In the genomic region with DNA sequence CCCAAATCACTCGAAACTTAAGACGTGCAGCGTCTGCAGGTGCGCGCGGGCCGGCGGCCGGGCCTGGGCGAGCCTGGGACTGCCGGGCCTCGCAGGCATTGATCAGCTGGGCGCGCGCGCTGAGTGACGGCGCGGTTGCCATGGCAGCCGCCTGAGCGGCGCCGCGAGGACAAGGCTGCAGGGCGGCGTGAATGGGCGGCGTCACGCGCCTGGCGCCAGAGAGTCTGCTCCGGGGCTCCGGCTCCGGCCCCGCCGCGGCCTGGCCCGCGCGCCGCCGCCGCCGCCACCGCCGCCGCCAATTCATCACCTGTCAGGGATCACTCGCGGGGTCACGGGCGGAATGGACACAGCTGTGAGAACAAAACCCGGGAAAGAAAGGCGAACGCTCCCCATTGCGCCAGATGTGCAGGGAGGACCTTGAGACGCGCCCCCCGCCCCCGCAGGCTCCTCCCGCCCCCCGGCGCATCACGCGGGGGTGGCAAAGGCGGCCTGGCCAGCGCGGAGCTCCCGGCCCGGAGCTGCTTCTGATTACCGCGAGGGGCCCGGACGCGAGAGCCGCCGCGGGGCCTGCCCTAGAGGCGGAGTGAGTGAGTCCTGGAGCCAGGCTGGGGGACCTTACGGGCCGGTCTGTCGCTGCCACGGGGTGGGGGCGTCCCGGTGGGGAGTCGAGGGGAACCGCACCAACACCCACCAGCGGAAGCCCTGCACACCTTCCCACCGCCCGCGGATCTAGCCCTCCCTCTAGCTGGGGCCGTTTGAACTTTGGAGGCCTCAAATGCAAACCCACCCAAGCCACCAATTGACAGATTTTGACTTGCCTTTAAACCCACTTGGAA, we compare ENCODE assay signal across 1 cellular context.
A peak's percentile ranks its signal among the peaks of the same experiment; 100 is the strongest.
TF ChIP-seq lines count a peak whose summit lies in the region.

No MANE protein-coding gene starts in this region.

TF ChIP-seq in HepG2, 621 proteins besides CTCF, POLR2A, EP300 and RAD21 (continued from another document and continues in another):
- TF ChIP-seq ZBTB38 (CRISPR knock-in tag; IDR thresholded peaks at IDR 0.05) (no peak), ATF1 (CRISPR knock-in tag; IDR thresholded peaks at IDR 0.05) (no peak), ZNF317 (CRISPR knock-in tag; IDR thresholded peaks at IDR 0.05) (no peak), ZKSCAN8 (CRISPR knock-in tag; IDR thresholded peaks at IDR 0.05; ENCODE audit: borderline replicate concordance) (no peak), ETV6 (CRISPR knock-in tag; conservative IDR thresholded peaks at IDR 0.05) (no peak), WIZ (CRISPR knock-in tag; IDR thresholded peaks at IDR 0.05) (no peak; the same call in 1 of the 2 replicates), ARNTL (CRISPR knock-in tag; IDR thresholded peaks at IDR 0.05) (peak; percentile 27; the same call in 1 of the 2 replicates), RBM22 (optimal IDR thresholded peaks at IDR 0.05; ENCODE audit: low read length) (peak; percentile 38), RNF2 (conservative IDR thresholded peaks at IDR 0.05; ENCODE audit: low read depth) (no peak), MXI1 (IDR thresholded peaks at IDR 0.05; ENCODE audit: borderline replicate concordance, low read depth, low read length) (peak; percentile 98; the same call in 2 of the 3 replicates), ADNP (CRISPR knock-in tag; IDR thresholded peaks at IDR 0.05) (no peak), RXRA (CRISPR knock-in tag; IDR thresholded peaks at IDR 0.05) (peak; percentile 48), ZNF577 (CRISPR knock-in tag; IDR thresholded peaks at IDR 0.05; ENCODE audit: borderline replicate concordance, low read depth) (no peak), PLRG1 (conservative IDR thresholded peaks at IDR 0.05) (no peak), GFI1 (CRISPR knock-in tag; IDR thresholded peaks at IDR 0.05; ENCODE audit: borderline replicate concordance) (no peak), SP4 (CRISPR knock-in tag; IDR thresholded peaks at IDR 0.05) (peak; percentile 17; the same call in 1 of the 2 replicates), ZNF660 (CRISPR knock-in tag; IDR thresholded peaks at IDR 0.05; ENCODE audit: borderline replicate concordance, low read depth) (no peak), HNRNPK (IDR thresholded peaks at IDR 0.05; ENCODE audit: low read depth, low read length, poor library complexity, severe bottlenecking) (peak; percentile 95), ZNF891 (CRISPR knock-in tag; IDR thresholded peaks at IDR 0.05) (peak; percentile 78; the same call in 1 of the 2 replicates), RBAK (CRISPR knock-in tag; IDR thresholded peaks at IDR 0.05) (no peak), ZNF772 (CRISPR knock-in tag; IDR thresholded peaks at IDR 0.05) (peak; percentile 45; the same call in 1 of the 2 replicates)
- TF ChIP-seq, protein P1, sequence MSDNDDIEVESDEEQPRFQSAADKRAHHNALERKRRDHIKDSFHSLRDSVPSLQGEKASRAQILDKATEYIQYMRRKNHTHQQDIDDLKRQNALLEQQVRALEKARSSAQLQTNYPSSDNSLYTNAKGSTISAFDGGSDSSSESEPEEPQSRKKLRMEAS (IDR thresholded peaks at IDR 0.05) = peak; percentile 84
- TF ChIP-seq, protein P2, sequence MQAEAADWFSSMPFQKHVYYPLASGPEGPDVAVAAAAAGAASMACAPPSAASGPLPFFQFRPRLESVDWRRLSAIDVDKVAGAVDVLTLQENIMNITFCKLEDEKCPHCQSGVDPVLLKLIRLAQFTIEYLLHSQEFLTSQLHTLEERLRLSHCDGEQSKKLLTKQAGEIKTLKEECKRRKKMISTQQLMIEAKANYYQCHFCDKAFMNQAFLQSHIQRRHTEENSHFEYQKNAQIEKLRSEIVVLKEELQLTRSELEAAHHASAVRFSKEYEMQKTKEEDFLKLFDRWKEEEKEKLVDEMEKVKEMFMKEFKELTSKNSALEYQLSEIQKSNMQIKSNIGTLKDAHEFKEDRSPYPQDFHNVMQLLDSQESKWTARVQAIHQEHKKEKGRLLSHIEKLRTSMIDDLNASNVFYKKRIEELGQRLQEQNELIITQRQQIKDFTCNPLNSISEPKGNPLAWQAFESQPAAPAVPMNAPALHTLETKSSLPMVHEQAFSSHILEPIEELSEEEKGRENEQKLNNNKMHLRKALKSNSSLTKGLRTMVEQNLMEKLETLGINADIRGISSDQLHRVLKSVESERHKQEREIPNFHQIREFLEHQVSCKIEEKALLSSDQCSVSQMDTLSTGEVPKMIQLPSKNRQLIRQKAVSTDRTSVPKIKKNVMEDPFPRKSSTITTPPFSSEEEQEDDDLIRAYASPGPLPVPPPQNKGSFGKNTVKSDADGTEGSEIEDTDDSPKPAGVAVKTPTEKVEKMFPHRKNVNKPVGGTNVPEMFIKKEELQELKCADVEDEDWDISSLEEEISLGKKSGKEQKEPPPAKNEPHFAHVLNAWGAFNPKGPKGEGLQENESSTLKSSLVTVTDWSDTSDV (CRISPR knock-in tag; IDR thresholded peaks at IDR 0.05) = no peak; the same call in 1 of the 2 replicates
- TF ChIP-seq, protein P3, sequence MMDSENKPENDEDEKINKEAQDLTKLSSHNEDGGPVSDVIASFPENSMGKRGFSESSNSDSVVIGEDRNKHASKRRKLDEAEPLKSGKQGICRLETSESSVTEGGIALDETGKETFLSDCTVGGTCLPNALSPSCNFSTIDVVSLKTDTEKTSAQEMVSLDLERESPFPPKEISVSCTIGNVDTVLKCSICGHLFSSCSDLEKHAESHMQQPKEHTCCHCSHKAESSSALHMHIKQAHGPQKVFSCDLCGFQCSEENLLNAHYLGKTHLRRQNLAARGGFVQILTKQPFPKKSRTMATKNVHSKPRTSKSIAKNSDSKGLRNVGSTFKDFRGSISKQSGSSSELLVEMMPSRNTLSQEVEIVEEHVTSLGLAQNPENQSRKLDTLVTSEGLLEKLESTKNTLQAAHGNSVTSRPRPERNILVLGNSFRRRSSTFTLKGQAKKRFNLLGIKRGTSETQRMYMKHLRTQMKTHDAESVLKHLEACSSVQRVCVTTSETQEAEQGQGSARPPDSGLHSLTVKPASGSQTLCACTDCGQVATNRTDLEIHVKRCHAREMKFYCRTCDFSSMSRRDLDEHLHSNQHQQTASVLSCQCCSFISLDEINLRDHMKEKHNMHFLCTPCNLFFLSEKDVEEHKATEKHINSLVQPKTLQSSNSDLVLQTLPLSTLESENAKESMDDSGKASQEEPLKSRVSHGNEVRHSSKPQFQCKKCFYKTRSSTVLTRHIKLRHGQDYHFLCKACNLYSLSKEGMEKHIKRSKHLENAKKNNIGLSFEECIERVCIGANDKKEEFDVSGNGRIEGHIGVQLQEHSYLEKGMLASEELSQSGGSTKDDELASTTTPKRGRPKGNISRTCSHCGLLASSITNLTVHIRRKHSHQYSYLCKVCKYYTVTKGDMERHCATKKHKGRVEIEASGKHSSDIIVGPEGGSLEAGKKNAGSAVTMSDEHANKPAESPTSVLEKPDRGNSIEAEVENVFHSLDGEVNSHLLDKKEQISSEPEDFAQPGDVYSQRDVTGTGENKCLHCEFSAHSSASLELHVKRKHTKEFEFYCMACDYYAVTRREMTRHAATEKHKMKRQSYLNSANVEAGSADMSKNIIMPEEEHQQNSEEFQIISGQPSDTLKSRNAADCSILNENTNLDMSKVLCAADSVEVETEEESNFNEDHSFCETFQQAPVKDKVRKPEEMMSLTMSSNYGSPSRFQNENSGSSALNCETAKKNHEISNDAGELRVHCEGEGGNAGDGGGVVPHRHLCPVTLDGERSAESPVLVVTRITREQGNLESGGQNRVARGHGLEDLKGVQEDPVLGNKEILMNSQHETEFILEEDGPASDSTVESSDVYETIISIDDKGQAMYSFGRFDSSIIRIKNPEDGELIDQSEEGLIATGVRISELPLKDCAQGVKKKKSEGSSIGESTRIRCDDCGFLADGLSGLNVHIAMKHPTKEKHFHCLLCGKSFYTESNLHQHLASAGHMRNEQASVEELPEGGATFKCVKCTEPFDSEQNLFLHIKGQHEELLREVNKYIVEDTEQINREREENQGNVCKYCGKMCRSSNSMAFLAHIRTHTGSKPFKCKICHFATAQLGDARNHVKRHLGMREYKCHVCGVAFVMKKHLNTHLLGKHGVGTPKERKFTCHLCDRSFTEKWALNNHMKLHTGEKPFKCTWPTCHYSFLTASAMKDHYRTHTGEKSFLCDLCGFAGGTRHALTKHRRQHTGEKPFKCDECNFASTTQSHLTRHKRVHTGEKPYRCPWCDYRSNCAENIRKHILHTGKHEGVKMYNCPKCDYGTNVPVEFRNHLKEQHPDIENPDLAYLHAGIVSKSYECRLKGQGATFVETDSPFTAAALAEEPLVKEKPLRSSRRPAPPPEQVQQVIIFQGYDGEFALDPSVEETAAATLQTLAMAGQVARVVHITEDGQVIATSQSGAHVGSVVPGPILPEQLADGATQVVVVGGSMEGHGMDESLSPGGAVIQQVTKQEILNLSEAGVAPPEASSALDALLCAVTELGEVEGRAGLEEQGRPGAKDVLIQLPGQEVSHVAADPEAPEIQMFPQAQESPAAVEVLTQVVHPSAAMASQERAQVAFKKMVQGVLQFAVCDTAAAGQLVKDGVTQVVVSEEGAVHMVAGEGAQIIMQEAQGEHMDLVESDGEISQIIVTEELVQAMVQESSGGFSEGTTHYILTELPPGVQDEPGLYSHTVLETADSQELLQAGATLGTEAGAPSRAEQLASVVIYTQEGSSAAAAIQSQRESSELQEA (CRISPR knock-in tag; IDR thresholded peaks at IDR 0.05; ENCODE audit: not compliant biosample characterization) = no peak
- TF ChIP-seq, protein P4, sequence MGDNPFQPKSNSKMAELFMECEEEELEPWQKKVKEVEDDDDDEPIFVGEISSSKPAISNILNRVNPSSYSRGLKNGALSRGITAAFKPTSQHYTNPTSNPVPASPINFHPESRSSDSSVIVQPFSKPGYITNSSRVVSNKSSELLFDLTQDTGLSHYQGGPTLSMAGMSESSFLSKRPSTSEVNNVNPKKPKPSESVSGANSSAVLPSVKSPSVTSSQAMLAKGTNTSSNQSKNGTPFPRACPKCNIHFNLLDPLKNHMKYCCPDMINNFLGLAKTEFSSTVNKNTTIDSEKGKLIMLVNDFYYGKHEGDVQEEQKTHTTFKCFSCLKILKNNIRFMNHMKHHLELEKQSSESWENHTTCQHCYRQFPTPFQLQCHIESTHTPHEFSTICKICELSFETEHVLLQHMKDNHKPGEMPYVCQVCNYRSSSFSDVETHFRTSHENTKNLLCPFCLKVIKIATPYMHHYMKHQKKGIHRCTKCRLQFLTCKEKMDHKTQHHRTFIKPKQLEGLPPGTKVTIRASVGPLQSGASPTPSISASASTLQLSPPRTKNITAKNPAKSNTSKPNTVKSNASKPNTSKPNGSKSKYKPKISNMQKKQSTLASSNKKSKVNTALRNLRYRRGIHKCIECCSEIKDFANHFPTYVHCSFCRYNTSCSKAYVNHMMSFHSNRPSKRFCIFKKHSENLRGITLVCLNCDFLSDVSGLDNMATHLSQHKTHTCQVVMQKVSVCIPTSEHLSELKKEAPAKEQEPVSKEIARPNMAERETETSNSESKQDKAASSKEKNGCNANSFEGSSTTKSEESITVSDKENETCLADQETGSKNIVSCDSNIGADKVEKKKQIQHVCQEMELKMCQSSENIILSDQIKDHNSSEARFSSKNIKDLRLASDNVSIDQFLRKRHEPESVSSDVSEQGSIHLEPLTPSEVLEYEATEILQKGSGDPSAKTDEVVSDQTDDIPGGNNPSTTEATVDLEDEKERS (CRISPR knock-in tag; IDR thresholded peaks at IDR 0.05) = 0 out of 2 replicates have a peak, but pooled peaks have one; percentile 40
- TF ChIP-seq, protein P5, sequence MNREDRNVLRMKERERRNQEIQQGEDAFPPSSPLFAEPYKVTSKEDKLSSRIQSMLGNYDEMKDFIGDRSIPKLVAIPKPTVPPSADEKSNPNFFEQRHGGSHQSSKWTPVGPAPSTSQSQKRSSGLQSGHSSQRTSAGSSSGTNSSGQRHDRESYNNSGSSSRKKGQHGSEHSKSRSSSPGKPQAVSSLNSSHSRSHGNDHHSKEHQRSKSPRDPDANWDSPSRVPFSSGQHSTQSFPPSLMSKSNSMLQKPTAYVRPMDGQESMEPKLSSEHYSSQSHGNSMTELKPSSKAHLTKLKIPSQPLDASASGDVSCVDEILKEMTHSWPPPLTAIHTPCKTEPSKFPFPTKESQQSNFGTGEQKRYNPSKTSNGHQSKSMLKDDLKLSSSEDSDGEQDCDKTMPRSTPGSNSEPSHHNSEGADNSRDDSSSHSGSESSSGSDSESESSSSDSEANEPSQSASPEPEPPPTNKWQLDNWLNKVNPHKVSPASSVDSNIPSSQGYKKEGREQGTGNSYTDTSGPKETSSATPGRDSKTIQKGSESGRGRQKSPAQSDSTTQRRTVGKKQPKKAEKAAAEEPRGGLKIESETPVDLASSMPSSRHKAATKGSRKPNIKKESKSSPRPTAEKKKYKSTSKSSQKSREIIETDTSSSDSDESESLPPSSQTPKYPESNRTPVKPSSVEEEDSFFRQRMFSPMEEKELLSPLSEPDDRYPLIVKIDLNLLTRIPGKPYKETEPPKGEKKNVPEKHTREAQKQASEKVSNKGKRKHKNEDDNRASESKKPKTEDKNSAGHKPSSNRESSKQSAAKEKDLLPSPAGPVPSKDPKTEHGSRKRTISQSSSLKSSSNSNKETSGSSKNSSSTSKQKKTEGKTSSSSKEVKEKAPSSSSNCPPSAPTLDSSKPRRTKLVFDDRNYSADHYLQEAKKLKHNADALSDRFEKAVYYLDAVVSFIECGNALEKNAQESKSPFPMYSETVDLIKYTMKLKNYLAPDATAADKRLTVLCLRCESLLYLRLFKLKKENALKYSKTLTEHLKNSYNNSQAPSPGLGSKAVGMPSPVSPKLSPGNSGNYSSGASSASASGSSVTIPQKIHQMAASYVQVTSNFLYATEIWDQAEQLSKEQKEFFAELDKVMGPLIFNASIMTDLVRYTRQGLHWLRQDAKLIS (CRISPR knock-in tag; IDR thresholded peaks at IDR 0.05) = no peak
- TF ChIP-seq, protein P6, sequence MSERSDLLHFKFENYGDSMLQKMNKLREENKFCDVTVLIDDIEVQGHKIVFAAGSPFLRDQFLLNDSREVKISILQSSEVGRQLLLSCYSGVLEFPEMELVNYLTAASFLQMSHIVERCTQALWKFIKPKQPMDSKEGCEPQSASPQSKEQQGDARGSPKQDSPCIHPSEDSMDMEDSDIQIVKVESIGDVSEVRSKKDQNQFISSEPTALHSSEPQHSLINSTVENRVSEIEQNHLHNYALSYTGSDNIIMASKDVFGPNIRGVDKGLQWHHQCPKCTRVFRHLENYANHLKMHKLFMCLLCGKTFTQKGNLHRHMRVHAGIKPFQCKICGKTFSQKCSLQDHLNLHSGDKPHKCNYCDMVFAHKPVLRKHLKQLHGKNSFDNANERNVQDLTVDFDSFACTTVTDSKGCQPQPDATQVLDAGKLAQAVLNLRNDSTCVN (CRISPR knock-in tag; IDR thresholded peaks at IDR 0.05; ENCODE audit: borderline replicate concordance) = no peak
- TF ChIP-seq, protein P7, sequence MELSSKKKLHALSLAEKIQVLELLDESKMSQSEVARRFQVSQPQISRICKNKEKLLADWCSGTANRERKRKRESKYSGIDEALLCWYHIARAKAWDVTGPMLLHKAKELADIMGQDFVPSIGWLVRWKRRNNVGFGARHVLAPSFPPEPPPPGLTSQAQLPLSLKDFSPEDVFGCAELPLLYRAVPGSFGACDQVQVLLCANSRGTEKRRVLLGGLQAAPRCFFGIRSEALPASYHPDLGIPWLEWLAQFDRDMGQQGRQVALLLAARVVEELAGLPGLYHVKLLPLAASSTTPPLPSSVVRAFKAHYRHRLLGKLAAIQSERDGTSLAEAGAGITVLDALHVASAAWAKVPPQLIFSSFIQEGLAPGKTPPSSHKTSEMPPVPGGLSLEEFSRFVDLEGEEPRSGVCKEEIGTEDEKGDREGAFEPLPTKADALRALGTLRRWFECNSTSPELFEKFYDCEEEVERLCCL (CRISPR knock-in tag; IDR thresholded peaks at IDR 0.05; ENCODE audit: borderline replicate concordance) = no peak
